In the genomic region with DNA sequence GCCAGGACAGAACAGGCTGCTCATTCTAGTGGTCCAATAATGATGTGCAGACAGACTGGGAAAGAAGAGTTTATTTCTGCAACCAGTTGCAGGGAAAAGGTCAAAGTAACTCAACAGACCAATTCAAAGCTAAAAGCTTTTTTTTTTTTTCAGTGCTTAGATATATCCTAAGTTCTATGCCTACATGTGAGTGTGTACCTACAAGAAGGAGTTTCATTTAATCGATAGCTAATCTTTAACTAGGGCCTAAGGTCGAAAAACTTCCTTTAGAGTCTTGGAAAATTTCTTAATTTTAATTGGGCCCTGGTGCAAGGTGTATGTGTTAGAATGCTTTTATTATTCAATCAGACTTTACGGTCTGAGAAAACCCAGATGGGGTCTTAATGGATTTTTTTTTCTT, we compare ENCODE assay signal across 7 cellular contexts.
"Had no signal": no experiment of that assay in that cellular context is flagged by ENCODE, and none has a peak within 500 bp of the region (broad histone marks: within the 10 kb centered on the region; RNA-seq: fewer than 3 reads in every experiment).

No MANE protein-coding gene starts in this region.

- H3K27ac Mint-ChIP-seq: HFFc6, IgD-negative memory B cell had no signal

- H3K4me3 Mint-ChIP-seq: HFFc6, IgD-negative memory B cell had no signal

- H3K36me3 ChIP-seq: HAP-1 had no signal

- H3K4me3 ChIP-seq: GM23248, HAP-1 had no signal

- H3K4me1 ChIP-seq: HAP-1 had no signal

- H3K9me3 Mint-ChIP-seq: HFFc6 had no signal

- DNase-seq: GM23248, GOT3, H7, HFFc6 had no signal

- H3K27ac ChIP-seq: GM23248, HL-60 had no signal

- H3K4me1 Mint-ChIP-seq: IgD-negative memory B cell had no signal

- H3K9ac ChIP-seq: GM23248 had no signal
